Comparison of ENCODE assay signal across 15 cellular contexts in the genomic region with DNA sequence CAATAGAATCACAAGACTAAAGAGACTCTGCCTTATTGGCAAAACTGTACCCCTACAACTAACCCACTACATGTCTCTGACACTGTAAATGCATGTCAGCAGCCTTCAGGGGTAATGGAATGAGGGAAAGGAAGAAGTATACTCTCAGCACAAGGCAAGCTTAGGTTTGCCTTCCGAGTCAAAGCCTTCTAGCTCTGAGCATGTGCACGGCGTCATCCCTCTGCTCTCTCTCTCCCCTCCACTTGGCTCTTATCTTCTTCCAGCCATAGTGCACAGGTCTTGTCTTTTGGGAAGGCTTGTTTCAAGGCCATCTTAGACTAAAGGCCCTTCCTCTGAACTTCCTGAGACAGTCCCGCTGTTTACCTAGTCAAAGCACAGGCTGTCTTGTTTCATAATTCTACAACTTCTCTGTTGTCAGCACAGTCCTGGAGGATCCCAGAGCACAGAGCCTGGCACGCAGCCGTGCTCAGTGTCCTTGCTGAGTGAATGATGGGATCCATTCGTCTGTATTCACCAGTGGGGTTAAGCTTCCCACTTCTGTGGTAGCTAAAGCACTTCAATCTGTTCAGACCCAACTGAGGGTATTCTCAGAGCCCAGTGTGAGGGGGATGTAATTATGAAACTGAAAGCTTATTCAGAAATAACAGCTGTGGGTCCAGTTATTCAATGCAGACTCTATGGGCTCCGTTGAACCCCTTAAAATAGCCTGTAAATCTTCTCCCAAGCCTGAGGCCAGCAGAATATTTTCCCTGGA.
"Had no signal": no experiment of that assay in that cellular context is flagged by ENCODE, and none has a peak within 500 bp of the region (broad histone marks: within the 10 kb centered on the region; RNA-seq: fewer than 3 reads in every experiment).

No MANE protein-coding gene starts in this region.

- H3K4me1 ChIP-seq: colonic mucosa, esophagus muscularis mucosa, upper lobe of right lung had no signal

- H3K36me3 ChIP-seq: colonic mucosa, esophagus muscularis mucosa, upper lobe of right lung had no signal

- H3K9me3 ChIP-seq: colonic mucosa, upper lobe of right lung had no signal

- ATAC-seq: left lobe of liver; mucosa of descending colon; naive thymus-derived CD8-positive, alpha-beta T cell; right cardiac atrium; upper lobe of right lung had no signal

- H3K27me3 ChIP-seq: colonic mucosa, esophagus muscularis mucosa, hepatocyte, upper lobe of right lung had no signal

- DNase-seq: activated CD4-positive, alpha-beta T cell treated with anti-CD3 and anti-CD28 coated beads, Interleukin-2, amount 10 ng/mL, durations not matched to agents 24 days and 14 days; activated CD4-positive, CD25-positive, alpha-beta regulatory T cell; activated CD8-positive, alpha-beta memory T cell treated with anti-CD3 and anti-CD28 coated beads, Interleukin-2, amount 50 U/mL, for 48 hours; activated gamma-delta T cell treated with Interleukin-2 at 50 U/mL for 16 hours; amniotic stem cell; colonic mucosa; islet precursor cell; mucosa of descending colon; naive thymus-derived CD8-positive, alpha-beta T cell; upper lobe of right lung had no signal

- H3K4me3 ChIP-seq: colonic mucosa, esophagus muscularis mucosa, hepatocyte, mucosa of descending colon, smooth muscle cell, upper lobe of right lung had no signal

- H3K27ac ChIP-seq: colonic mucosa, esophagus muscularis mucosa, hepatocyte, upper lobe of right lung had no signal
